Comparison of ENCODE assay signal across 8 cellular contexts in the genomic region with DNA sequence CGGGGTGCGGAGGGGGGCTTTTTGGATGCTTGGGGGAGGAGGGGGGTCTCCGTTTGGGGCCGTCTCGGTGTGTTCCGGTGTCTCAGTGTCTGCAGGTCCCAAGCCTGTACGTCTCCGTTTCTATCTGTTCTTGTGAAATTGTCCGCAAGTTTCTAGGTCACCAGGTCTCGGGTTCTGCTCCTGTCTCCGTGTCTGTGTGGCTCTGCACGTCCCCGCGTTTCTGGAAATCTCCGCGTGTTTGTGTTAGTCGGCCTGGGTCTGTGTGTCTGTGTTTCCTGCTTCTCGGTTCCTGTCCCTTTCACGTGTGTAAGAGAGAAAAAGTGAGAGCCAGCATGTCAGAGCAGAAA. TPM values are rescaled to one million over a fixed set of nuclear protein-coding genes. Genes with fewer than 3 reads are reported as not detected.
DNase-seq lines count a peak whose midpoint lies in the region; ATAC-seq, FAIRE-seq and TF ChIP-seq lines count a peak whose summit lies in the region.

No MANE protein-coding gene starts in this region.

- TF ChIP-seq CTCF in glutamatergic neuron (IDR thresholded peaks at IDR 0.05; ENCODE audit: partially characterized antibody, unreplicated experiment) = no peak

- peak overlapping the region; percentile 72 for H3K4me2 ChIP-seq in trophoblast cell (ENCODE audit: low read length)

- no peak overlapping the region for H3K27ac Mint-ChIP-seq in activated CD8-positive, alpha-beta T cell treated with anti-CD3 and anti-CD28 coated beads, Interleukin-2, amount 10 ng/mL, durations not matched to agents 7 days and 5 days
- H3K27ac Mint-ChIP-seq in glutamatergic neuron (ENCODE audit: unreplicated experiment) = no peak overlapping the region

- CTCF ChIA-PET in activated CD8-positive, alpha-beta T cell treated with anti-CD3 and anti-CD28 coated beads, Interleukin-2, amount 10 ng/mL, durations not matched to agents 7 days and 5 days (lab: Charles Lee) = interaction anchor here (6.1 kb wide), 1 partner anchor 135 kb away, joined by 42 read pairs; no protein-coding TSS in a partner anchor

- no peak overlapping the region for H3K27ac ChIP-seq in HUES64 (ENCODE audit: low read depth, low read length)
- peak overlapping the region; percentile 59 for H3K27ac ChIP-seq in trophoblast cell (ENCODE audit: low read depth, low read length)

- H2BK120ac ChIP-seq in trophoblast cell (ENCODE audit: insufficient read depth, low read length, poor library complexity) = peak overlapping the region; percentile 44

- peak overlapping the region; percentile 20 for H3K18ac ChIP-seq in trophoblast cell (ENCODE audit: low read length)

- H3K27me3 Mint-ChIP-seq in activated CD8-positive, alpha-beta T cell treated with anti-CD3 and anti-CD28 coated beads, Interleukin-2, amount 10 ng/mL, durations not matched to agents 7 days and 5 days (ENCODE audit: low read depth) = peaks cover 42% of the 10 kb centered on the region
- H3K27me3 Mint-ChIP-seq in glutamatergic neuron (ENCODE audit: unreplicated experiment) = peaks cover 21% of the 10 kb centered on the region

- peak overlapping the region; percentile 66 for H3K4me3 Mint-ChIP-seq in activated CD8-positive, alpha-beta T cell treated with anti-CD3 and anti-CD28 coated beads, Interleukin-2, amount 10 ng/mL, durations not matched to agents 7 days and 5 days
- peak overlapping the region; percentile 90 for H3K4me3 Mint-ChIP-seq in glutamatergic neuron (ENCODE audit: unreplicated experiment)

- POLR2A ChIA-PET in activated CD8-positive, alpha-beta T cell treated with anti-CD3 and anti-CD28 coated beads, Interleukin-2, amount 10 ng/mL, durations not matched to agents 7 days and 5 days (lab: Charles Lee) = no interaction called here

- H3K9ac ChIP-seq in HUES64 (ENCODE audit: low read depth, low read length) = peak overlapping the region; percentile 57
- H3K9ac ChIP-seq in trophoblast cell (ENCODE audit: low read length) = peak overlapping the region; percentile 76

- H3K27me3 ChIP-seq in HUES64 (ENCODE audit: insufficient read depth, low read length) (peaks cover 40% of the 10 kb centered on the region), trophoblast cell (ENCODE audit: insufficient read depth, low read length) (peaks cover 17% of the 10 kb centered on the region)

- H3K4me3 ChIP-seq in HUES64 (ENCODE audit: low read length) (peak overlapping the region; percentile 75), trophoblast cell (ENCODE audit: low read depth, low read length) (peak overlapping the region; percentile 77)

- H3K36me3 Mint-ChIP-seq in activated CD8-positive, alpha-beta T cell treated with anti-CD3 and anti-CD28 coated beads, Interleukin-2, amount 10 ng/mL, durations not matched to agents 7 days and 5 days (ENCODE audit: low read depth) = no peaks in the 10 kb centered on the region
- H3K36me3 Mint-ChIP-seq in glutamatergic neuron (ENCODE audit: unreplicated experiment) = no peaks in the 10 kb centered on the region

- intact Hi-C loops in posterior vena cava (cut with DNase I) = loop anchor here (5.0 to 10.0 kb wide), 4 partner anchors 44 to 131 kb away; no protein-coding TSS in a partner anchor

- peak overlapping the region; percentile 52 for H4K8ac ChIP-seq in trophoblast cell (ENCODE audit: low read depth, low read length)

- H3K9me3 ChIP-seq in HUES64 (ENCODE audit: insufficient read depth, low read depth, low read length) = no peaks in the 10 kb centered on the region
- peaks cover 3% of the 10 kb centered on the region for H3K9me3 ChIP-seq in trophoblast cell (ENCODE audit: insufficient read depth, low read depth, low read length)

- H3K36me3 ChIP-seq in HUES64 (ENCODE audit: insufficient read depth, low read length) (no peaks in the 10 kb centered on the region), trophoblast cell (ENCODE audit: control insufficient read depth in 1 of 2, insufficient read depth in 2 of 2, low read length in 2 of 2) (peaks cover 0 to 5% of the 10 kb centered on the region in 2 experiments)

- no peak overlapping the region for H2AK5ac ChIP-seq in trophoblast cell (ENCODE audit: low read length)

- peaks cover 11% of the 10 kb centered on the region for H3K4me1 Mint-ChIP-seq in activated CD8-positive, alpha-beta T cell treated with anti-CD3 and anti-CD28 coated beads, Interleukin-2, amount 10 ng/mL, durations not matched to agents 7 days and 5 days (ENCODE audit: low read depth)
- peaks cover 12% of the 10 kb centered on the region for H3K4me1 Mint-ChIP-seq in glutamatergic neuron (ENCODE audit: low read depth, unreplicated experiment)

- H4K91ac ChIP-seq in trophoblast cell (ENCODE audit: low read depth, low read length) = peak overlapping the region; percentile 61

- no peaks in the 10 kb centered on the region for H3K9me3 Mint-ChIP-seq in activated CD8-positive, alpha-beta T cell treated with anti-CD3 and anti-CD28 coated beads, Interleukin-2, amount 10 ng/mL, durations not matched to agents 7 days and 5 days (ENCODE audit: insufficient read depth)
- H3K9me3 Mint-ChIP-seq in glutamatergic neuron (ENCODE audit: unreplicated experiment) = peaks cover 12% of the 10 kb centered on the region

- H4K12ac ChIP-seq in trophoblast cell (ENCODE audit: low read depth, low read length) = peak overlapping the region; percentile 36

- WGBS in HUES64 = 2% methylated on average over 19 of the region's 19 CpGs
- WGBS in trophoblast cell (ENCODE audit: extremely low coverage, insufficient coverage, insufficient read length) = no CpG with 5 or more reads among the region's 19 CpGs

- H3K4ac ChIP-seq in trophoblast cell (ENCODE audit: low read depth, low read length) = peak overlapping the region; percentile 26

- H3K4me1 ChIP-seq in HUES64 (ENCODE audit: insufficient read depth, low read length) = peaks cover 24% of the 10 kb centered on the region
- peaks cover 24 to 30% of the 10 kb centered on the region in 2 experiments for H3K4me1 ChIP-seq in trophoblast cell (ENCODE audit: control insufficient read depth in 1 of 2, insufficient read depth in 2 of 2, low read length in 2 of 2)

- no peak for FAIRE-seq in GM19239 (lab: Jason Lieb, UNC)

- H3K79me1 ChIP-seq in trophoblast cell (ENCODE audit: low read length) = peaks cover 10% of the 10 kb centered on the region

- peak overlapping the region; percentile 49 for H2BK5ac ChIP-seq in trophoblast cell (ENCODE audit: low read depth, low read length, poor library complexity)

- peak; percentile 37 for DNase-seq in activated CD8-positive, alpha-beta T cell treated with anti-CD3 and anti-CD28 coated beads, Interleukin-2, amount 10 ng/mL, durations not matched to agents 7 days and 5 days
- no peak for DNase-seq in glutamatergic neuron
- DNase-seq in trophoblast cell = peak in 1 of 2 donors; percentile 66
- no peak for DNase-seq in posterior vena cava (ENCODE audit: low spot score)
- no peak for DNase-seq in GM19239 (ENCODE audit: insufficient read length, low spot score)

- H2AFZ ChIP-seq in trophoblast cell (ENCODE audit: insufficient read depth, low read length, poor library complexity) = no peak overlapping the region

- H3K14ac ChIP-seq in trophoblast cell (ENCODE audit: low read length) = peak overlapping the region; percentile 52

- peaks cover 7% of the 10 kb centered on the region for H3K79me2 ChIP-seq in trophoblast cell (ENCODE audit: control insufficient read depth, insufficient read depth, low read length, poor library complexity)

- H3K23ac ChIP-seq in trophoblast cell (ENCODE audit: low read length) = no peak overlapping the region

- peak; percentile 9 for ATAC-seq in activated CD8-positive, alpha-beta T cell treated with anti-CD3 and anti-CD28 coated beads, Interleukin-2, amount 10 ng/mL, durations not matched to agents 7 days and 5 days
- ATAC-seq in GM19467 (IDR thresholded peaks at IDR 0.05; ENCODE audit: unreplicated experiment) = no peak
- no peak for ATAC-seq in GM21528 (IDR thresholded peaks at IDR 0.05; ENCODE audit: low FRiP score, unreplicated experiment)

- H2BK12ac ChIP-seq in trophoblast cell (ENCODE audit: low read length) = no peak overlapping the region

RNA-seq across cellular contexts. Expression of a gene that starts 0.9 kb away (rescaled TPM):
- polyA plus RNA-seq in HUES64 (2013, experiment 1 of 2) = 7.5 TPM
- polyA plus RNA-seq in HUES64 (2013, experiment 2 of 2) = 8.2 TPM
- total RNA-seq in activated CD8-positive, alpha-beta T cell treated with anti-CD3 and anti-CD28 coated beads, Interleukin-2, amount 10 ng/mL, durations not matched to agents 7 days and 5 days = under 1 TPM; 0.47 to 0.99 TPM
- 3.9 TPM for total RNA-seq in glutamatergic neuron (ENCODE audit: unreplicated experiment)
- 38.6 and 39.3 TPM in 2 replicates for polyA plus RNA-seq in trophoblast cell (2013)
- total RNA-seq in posterior vena cava = 1 to 10 TPM; 6.7 to 8.1 TPM

RNA-seq across cellular contexts. Expression of a gene that starts 57.2 kb away (rescaled TPM):
- 0.80 TPM for polyA plus RNA-seq in HUES64 (2013, experiment 1 of 2)
- 0.70 TPM for polyA plus RNA-seq in HUES64 (2013, experiment 2 of 2)
- total RNA-seq in activated CD8-positive, alpha-beta T cell treated with anti-CD3 and anti-CD28 coated beads, Interleukin-2, amount 10 ng/mL, durations not matched to agents 7 days and 5 days = not detected
- 0.93 TPM for total RNA-seq in glutamatergic neuron (ENCODE audit: unreplicated experiment)
- polyA plus RNA-seq in trophoblast cell (2013) = 0.27 and 0.56 TPM in 2 replicates
- total RNA-seq in posterior vena cava = not detected
